Comparison of ENCODE assay signal across 1 cellular context in genomic region chr3:128076465-128076782, GRCh38.
TF ChIP-seq lines count a peak whose summit lies in the region.

No MANE protein-coding gene starts in this region.

TF ChIP-seq in GM12878, 131 proteins besides CTCF, POLR2A, EP300 and RAD21 (continued from another document):
- TF ChIP-seq, protein P1, sequence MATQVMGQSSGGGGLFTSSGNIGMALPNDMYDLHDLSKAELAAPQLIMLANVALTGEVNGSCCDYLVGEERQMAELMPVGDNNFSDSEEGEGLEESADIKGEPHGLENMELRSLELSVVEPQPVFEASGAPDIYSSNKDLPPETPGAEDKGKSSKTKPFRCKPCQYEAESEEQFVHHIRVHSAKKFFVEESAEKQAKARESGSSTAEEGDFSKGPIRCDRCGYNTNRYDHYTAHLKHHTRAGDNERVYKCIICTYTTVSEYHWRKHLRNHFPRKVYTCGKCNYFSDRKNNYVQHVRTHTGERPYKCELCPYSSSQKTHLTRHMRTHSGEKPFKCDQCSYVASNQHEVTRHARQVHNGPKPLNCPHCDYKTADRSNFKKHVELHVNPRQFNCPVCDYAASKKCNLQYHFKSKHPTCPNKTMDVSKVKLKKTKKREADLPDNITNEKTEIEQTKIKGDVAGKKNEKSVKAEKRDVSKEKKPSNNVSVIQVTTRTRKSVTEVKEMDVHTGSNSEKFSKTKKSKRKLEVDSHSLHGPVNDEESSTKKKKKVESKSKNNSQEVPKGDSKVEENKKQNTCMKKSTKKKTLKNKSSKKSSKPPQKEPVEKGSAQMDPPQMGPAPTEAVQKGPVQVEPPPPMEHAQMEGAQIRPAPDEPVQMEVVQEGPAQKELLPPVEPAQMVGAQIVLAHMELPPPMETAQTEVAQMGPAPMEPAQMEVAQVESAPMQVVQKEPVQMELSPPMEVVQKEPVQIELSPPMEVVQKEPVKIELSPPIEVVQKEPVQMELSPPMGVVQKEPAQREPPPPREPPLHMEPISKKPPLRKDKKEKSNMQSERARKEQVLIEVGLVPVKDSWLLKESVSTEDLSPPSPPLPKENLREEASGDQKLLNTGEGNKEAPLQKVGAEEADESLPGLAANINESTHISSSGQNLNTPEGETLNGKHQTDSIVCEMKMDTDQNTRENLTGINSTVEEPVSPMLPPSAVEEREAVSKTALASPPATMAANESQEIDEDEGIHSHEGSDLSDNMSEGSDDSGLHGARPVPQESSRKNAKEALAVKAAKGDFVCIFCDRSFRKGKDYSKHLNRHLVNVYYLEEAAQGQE (IDR thresholded peaks at IDR 0.05; ENCODE audit: low read depth, low read length) = no peak
